Comparison of ENCODE assay signal across 14 cellular contexts in the genomic region with DNA sequence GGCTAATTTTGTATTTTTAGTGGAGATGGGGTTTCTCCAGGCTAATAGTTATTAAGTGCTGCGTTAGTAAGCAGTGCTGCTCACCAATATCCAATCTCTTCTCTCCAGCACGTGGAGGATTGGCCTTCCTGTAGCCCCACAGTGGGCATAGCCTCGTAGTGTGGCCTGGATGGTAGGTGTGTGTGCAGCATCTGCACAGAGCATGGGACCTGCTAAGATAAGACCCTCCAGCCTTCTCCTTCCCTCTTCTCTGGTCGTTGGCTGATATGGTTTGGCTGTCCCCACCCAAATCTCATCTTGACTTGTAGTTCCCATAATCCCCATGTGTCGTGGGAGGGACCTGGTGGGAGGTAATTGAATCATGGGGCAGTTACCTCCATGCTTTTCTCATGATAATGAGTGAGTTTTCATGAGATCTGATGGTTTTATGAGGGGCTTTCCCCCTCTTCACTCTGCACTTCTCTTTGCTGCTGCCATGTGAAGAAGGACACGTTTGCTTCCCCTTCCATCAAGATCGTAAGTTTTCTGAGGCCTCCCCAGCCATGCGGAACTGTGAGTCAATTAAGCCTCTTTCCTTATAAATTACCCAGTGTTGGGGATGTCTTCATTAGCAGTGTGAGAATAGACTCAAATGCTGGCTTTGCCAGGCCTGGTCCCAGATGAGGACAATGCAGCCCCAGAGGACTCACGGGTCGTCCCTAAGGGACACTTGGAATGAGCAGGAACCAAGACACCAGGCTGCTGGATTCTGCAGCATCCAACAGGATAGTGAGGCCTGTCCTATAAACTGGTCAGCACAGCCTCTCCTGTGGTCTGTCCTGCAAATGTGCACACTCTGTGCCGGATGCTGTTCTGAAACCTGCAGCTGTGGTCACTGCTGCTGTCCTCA.
"Had no signal": no experiment of that assay in that cellular context is flagged by ENCODE, and none has a peak within 500 bp of the region (broad histone marks: within the 10 kb centered on the region; RNA-seq: fewer than 3 reads in every experiment).

No MANE protein-coding gene starts in this region.

- H3K27ac ChIP-seq: left lung, lower lobe of right lung, thoracic aorta, transverse colon had no signal

- H3K27ac Mint-ChIP-seq: dendritic cell treated with granulocyte-macrophage colony-stimulating factor and Interleukin-4, amounts not matched to agents 40 ng/mL and 50 ng/mL, for 4 days; natural killer cell treated with Interleukin-12 subunit alpha and Interleukin-12 subunit beta and Interleukin-15 and Interleukin-18, amount 100 ng/mL, for 72 hours; stimulated activated memory B cell treated with anti-CD40 and anti-IgM and Interleukin-4, amounts not matched to agents 10 μg/mL and 1 μg/mL and 100 μg/mL, for 72 hours; stimulated activated naive CD8-positive, alpha-beta T cell treated with anti-CD3 and anti-CD28 coated beads, Interleukin-15, Interleukin-2, amounts not matched to agents 100 ng/mL and 50 ng/mL, for 24 hours had no signal

- H3K27me3 Mint-ChIP-seq: dendritic cell treated with granulocyte-macrophage colony-stimulating factor and Interleukin-4, amounts not matched to agents 40 ng/mL and 50 ng/mL, for 4 days; stimulated activated naive CD8-positive, alpha-beta T cell treated with anti-CD3 and anti-CD28 coated beads, Interleukin-15, Interleukin-2, amounts not matched to agents 100 ng/mL and 50 ng/mL, for 24 hours had no signal

- H3K27me3 ChIP-seq: left lung, transverse colon had no signal

- H3K4me1 Mint-ChIP-seq: stimulated activated memory B cell treated with anti-CD40 and anti-IgM and Interleukin-4, amounts not matched to agents 10 μg/mL and 1 μg/mL and 100 μg/mL, for 72 hours had no signal

- H3K36me3 Mint-ChIP-seq: natural killer cell treated with Interleukin-12 subunit alpha and Interleukin-12 subunit beta and Interleukin-15 and Interleukin-18, amount 100 ng/mL, for 72 hours; stimulated activated memory B cell treated with anti-CD40 and anti-IgM and Interleukin-4, amounts not matched to agents 10 μg/mL and 1 μg/mL and 100 μg/mL, for 72 hours had no signal

- H3K9me3 Mint-ChIP-seq: dendritic cell treated with granulocyte-macrophage colony-stimulating factor and Interleukin-4, amounts not matched to agents 40 ng/mL and 50 ng/mL, for 4 days; natural killer cell treated with Interleukin-12 subunit alpha and Interleukin-12 subunit beta and Interleukin-15 and Interleukin-18, amount 100 ng/mL, for 72 hours; stimulated activated memory B cell treated with anti-CD40 and anti-IgM and Interleukin-4, amounts not matched to agents 10 μg/mL and 1 μg/mL and 100 μg/mL, for 72 hours; stimulated activated naive CD8-positive, alpha-beta T cell treated with anti-CD3 and anti-CD28 coated beads, Interleukin-15, Interleukin-2, amounts not matched to agents 100 ng/mL and 50 ng/mL, for 24 hours had no signal

- H3K9me3 ChIP-seq: heart left ventricle, left lung, lower lobe of right lung, thoracic aorta, transverse colon had no signal

- ATAC-seq: left lung; lower lobe of right lung; natural killer cell treated with Interleukin-12 subunit alpha and Interleukin-12 subunit beta and Interleukin-15 and Interleukin-18, amount 100 ng/mL, for 72 hours; stimulated activated memory B cell treated with anti-CD40 and anti-IgM and Interleukin-4, amounts not matched to agents 10 μg/mL and 1 μg/mL and 100 μg/mL, for 72 hours had no signal

- H3K4me3 ChIP-seq: heart left ventricle, left lung, lower lobe of right lung, thoracic aorta, transverse colon had no signal

- H3K36me3 ChIP-seq: heart left ventricle, left lung, lower lobe of right lung, thoracic aorta, transverse colon had no signal

- H3K4me3 Mint-ChIP-seq: dendritic cell treated with granulocyte-macrophage colony-stimulating factor and Interleukin-4, amounts not matched to agents 40 ng/mL and 50 ng/mL, for 4 days; natural killer cell treated with Interleukin-12 subunit alpha and Interleukin-12 subunit beta and Interleukin-15 and Interleukin-18, amount 100 ng/mL, for 72 hours; stimulated activated memory B cell treated with anti-CD40 and anti-IgM and Interleukin-4, amounts not matched to agents 10 μg/mL and 1 μg/mL and 100 μg/mL, for 72 hours; stimulated activated naive CD8-positive, alpha-beta T cell treated with anti-CD3 and anti-CD28 coated beads, Interleukin-15, Interleukin-2, amounts not matched to agents 100 ng/mL and 50 ng/mL, for 24 hours had no signal

- DNase-seq: erythroblast; heart left ventricle; left lung; lower lobe of right lung; mesenchymal stem cell; stimulated activated CD4-positive, alpha-beta T cell treated with anti-CD3 and anti-CD28 coated beads, Interleukin-15, amount 100 ng/mL, for 24 hours; stimulated activated CD4-positive, alpha-beta T cell treated with anti-CD3 and anti-CD28 coated beads, Interleukin-1b, Interleukin-23, amount 100 ng/mL, for 48 hours; stimulated activated CD4-positive, alpha-beta T cell treated with anti-CD3 and anti-CD28 coated beads, Interleukin-4, amount 100 ng/mL, for 24 hours; transverse colon had no signal
